Comparison of ENCODE assay signal across 22 cellular contexts in the genomic region with DNA sequence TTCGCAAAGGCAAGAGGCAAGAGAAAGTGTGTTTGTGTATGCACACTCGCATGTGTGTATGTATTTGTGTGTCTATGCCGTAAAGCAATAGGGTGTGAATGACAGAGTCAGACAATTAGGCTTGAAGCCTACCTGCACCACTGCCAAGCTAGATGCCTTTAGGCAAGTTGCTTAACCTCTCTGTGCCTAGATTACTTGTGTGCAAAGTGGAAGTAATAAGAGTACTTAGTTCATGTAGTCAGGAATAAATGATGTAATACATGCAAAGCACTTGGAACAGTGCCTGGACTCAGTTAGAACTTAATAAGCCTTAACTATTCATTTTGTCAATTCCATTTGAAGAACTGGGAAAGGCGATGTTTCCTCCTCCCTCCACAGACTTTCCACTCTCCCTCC. TPM values are rescaled to one million over a fixed set of nuclear protein-coding genes. Genes with fewer than 3 reads are reported as not detected.
DNase-seq lines count a peak whose midpoint lies in the region; ATAC-seq and TF ChIP-seq lines count a peak whose summit lies in the region.
"Had no signal": no experiment of that assay in that cellular context is flagged by ENCODE, and none has a peak within 500 bp of the region (broad histone marks: within the 10 kb centered on the region; RNA-seq: fewer than 3 reads in every experiment).

No MANE protein-coding gene starts in this region.

- no peaks in the 10 kb centered on the region for H3F3A ChIP-seq in GM23248 (ENCODE audit: insufficient read depth)

- H3K27ac ChIP-seq in A673 (ENCODE audit: low read depth, low read length, poor library complexity, severe bottlenecking) (peak overlapping the region; percentile 81), GM23248 (no peak overlapping the region)

- POLR2A ChIA-PET in A673 (lab: Charles Lee; ENCODE audit: low non-redundant PET): no interaction called here

- H3K4me1 Mint-ChIP-seq in mesothelial cell of epicardium: peaks cover 21% of the 10 kb centered on the region
- peaks cover 6% of the 10 kb centered on the region for H3K4me1 Mint-ChIP-seq in stimulated activated naive CD8-positive, alpha-beta T cell treated with anti-CD3 and anti-CD28 coated beads, Interleukin-15, amount 100 ng/mL, for 72 hours

- intact Hi-C loops in A673 (cut with micrococcal nuclease; ENCODE audit: unreplicated experiment): loop anchor here (5.0 kb wide), 1 partner anchor 287 kb away; no protein-coding TSS in a partner anchor

- H4K20me1 ChIP-seq in GM23248 (ENCODE audit: insufficient read depth): no peaks in the 10 kb centered on the region

- no peak overlapping the region for H2AFZ ChIP-seq in GM23248

- no peak overlapping the region for H3K4me2 ChIP-seq in GM23248 (ENCODE audit: unreplicated experiment)

- H3K9me3 ChIP-seq in A673 (ENCODE audit: low read depth, low read length, poor library complexity, severe bottlenecking): no peaks in the 10 kb centered on the region
- H3K9me3 ChIP-seq in GM23248 (ENCODE audit: low read depth): no peaks in the 10 kb centered on the region

- no TSS peak for BruUV-seq in A673 (replicated peaks; lab: Mats Ljungman, UMichigan)

- H3K9ac ChIP-seq in GM23248: no peak overlapping the region

- H3K27me3 ChIP-seq in A673 (replicated peaks; ENCODE audit: insufficient read depth, low read depth, low read length, poor library complexity): no peaks in the 10 kb centered on the region
- H3K27me3 ChIP-seq in GM23248 (replicated peaks; ENCODE audit: insufficient read depth): no peaks in the 10 kb centered on the region; the same call in 1 of the 2 replicates

- no peaks in the 10 kb centered on the region for H3K79me2 ChIP-seq in GM23248 (ENCODE audit: insufficient read depth)

- DNase-seq in A673 (ENCODE audit: low spot score) (peak; percentile 90), GM23248 (peak; percentile 28), choroid plexus epithelial cell (ENCODE audit: low read depth) (peak; percentile 85), mesothelial cell of epicardium (ENCODE audit: low spot score in 2 of 2, unreplicated experiment in 2 of 2) (no peak), inferior parietal cortex (ENCODE audit: extremely low spot score) (no peak), kidney tubule cell (ENCODE audit: low spot score) (no peak)
- DNase-seq in stimulated activated naive CD8-positive, alpha-beta T cell treated with anti-CD3 and anti-CD28 coated beads, Interleukin-15, amount 100 ng/mL, for 72 hours: no peak
- DNase-seq: activated CD8-positive, alpha-beta T cell treated with anti-CD3 and anti-CD28 coated beads for 36 hours; activated T-cell treated with anti-CD3 and anti-CD28 coated beads, Interleukin-2, amount 50 U/mL, for 72 hours; cerebellar nuclear complex; HCEC 1CT; Kasumi-1; NCI-H446 treated with DMSO at 0.1 percent for 48 hours; stimulated activated CD4-positive, alpha-beta T cell treated with anti-CD3 and anti-CD28 coated beads, Interleukin-15, amount 100 ng/mL, for 24 hours; stimulated activated naive CD8-positive, alpha-beta T cell treated with anti-CD3 and anti-CD28 coated beads, Interleukin-15, Interleukin-2, amounts not matched to agents 100 U/mL and 50 U/mL, for 24 hours; T-helper 2 cell had no signal

- CTCF ChIA-PET in A673 (lab: Charles Lee): interaction anchor here (0.9 kb wide), 1 partner anchor 55 kb away, joined by 3 read pairs; no protein-coding TSS in a partner anchor

- H3K4me3 ChIP-seq in A673 (ENCODE audit: low read depth, low read length, poor library complexity, severe bottlenecking) (no peak overlapping the region), GM23248 (no peak overlapping the region), choroid plexus epithelial cell (ENCODE audit: low read depth, low read length) (no peak overlapping the region)

- TF ChIP-seq CTCF in A673 (conservative IDR thresholded peaks at IDR 0.05; ENCODE audit: low read depth, low read length) (no peak), choroid plexus epithelial cell (conservative IDR thresholded peaks at IDR 0.05; ENCODE audit: low read depth, low read length) (no peak), mesothelial cell of epicardium (IDR thresholded peaks at IDR 0.05; ENCODE audit: unreplicated experiment) (no peak)

- H3K36me3 Mint-ChIP-seq in mesothelial cell of epicardium: peaks cover 13% of the 10 kb centered on the region
- H3K36me3 Mint-ChIP-seq: natural killer cell treated with Interleukin-12 subunit alpha and Interleukin-12 subunit beta and Interleukin-15 and Interleukin-18, amount 100 ng/mL, for 72 hours had no signal

- in situ Hi-C loops in GM23248 (cut with MboI): no loop called here

- 81 to 87% methylated on average over 4 of the region's 4 CpGs for WGBS in GM23248 (ENCODE audit: low coverage in 1 of 2, low lambda C conversion rate in 2 of 2, missing lambda C conversion rate in 2 of 2), 2 experiments

- H3K4me3 Mint-ChIP-seq in mesothelial cell of epicardium: no peak overlapping the region
- H3K4me3 Mint-ChIP-seq in stimulated activated naive CD8-positive, alpha-beta T cell treated with anti-CD3 and anti-CD28 coated beads, Interleukin-15, amount 100 ng/mL, for 72 hours: no peak overlapping the region
- H3K4me3 Mint-ChIP-seq: activated CD8-positive, alpha-beta T cell treated with anti-CD3 and anti-CD28 coated beads for 36 hours; activated naive CD8-positive, alpha-beta T cell; activated T-cell treated with anti-CD3 and anti-CD28 coated beads, Interleukin-2, amount 50 U/mL, for 72 hours; natural killer cell treated with Interleukin-12 subunit alpha and Interleukin-12 subunit beta and Interleukin-15 and Interleukin-18, amount 100 ng/mL, for 72 hours had no signal

- H3K27me3 Mint-ChIP-seq in mesothelial cell of epicardium (ENCODE audit: low read depth): peaks cover 12% of the 10 kb centered on the region
- no peaks in the 10 kb centered on the region for H3K27me3 Mint-ChIP-seq in stimulated activated naive CD8-positive, alpha-beta T cell treated with anti-CD3 and anti-CD28 coated beads, Interleukin-15, amount 100 ng/mL, for 72 hours
- H3K27me3 Mint-ChIP-seq: activated CD8-positive, alpha-beta T cell treated with anti-CD3 and anti-CD28 coated beads for 36 hours; activated naive CD8-positive, alpha-beta T cell had no signal

- no peak for ATAC-seq in stimulated activated naive CD8-positive, alpha-beta T cell treated with anti-CD3 and anti-CD28 coated beads, Interleukin-15, amount 100 ng/mL, for 72 hours
- ATAC-seq in HG03565 (IDR thresholded peaks at IDR 0.05; ENCODE audit: unreplicated experiment): no peak
- ATAC-seq: activated CD8-positive, alpha-beta T cell treated with anti-CD3 and anti-CD28 coated beads for 36 hours; activated T-cell treated with anti-CD3 and anti-CD28 coated beads, Interleukin-2, amount 50 U/mL, for 72 hours; natural killer cell treated with Interleukin-12 subunit alpha and Interleukin-12 subunit beta and Interleukin-15 and Interleukin-18, amount 100 ng/mL, for 72 hours; Right ventricle myocardium inferior; stimulated activated naive CD8-positive, alpha-beta T cell treated with anti-CD3 and anti-CD28 coated beads, Interleukin-15, Interleukin-2, amounts not matched to agents 100 U/mL and 50 U/mL, for 24 hours had no signal

- H3K27ac Mint-ChIP-seq in mesothelial cell of epicardium: peak overlapping the region; percentile 40
- no peak overlapping the region for H3K27ac Mint-ChIP-seq in stimulated activated naive CD8-positive, alpha-beta T cell treated with anti-CD3 and anti-CD28 coated beads, Interleukin-15, amount 100 ng/mL, for 72 hours
- H3K27ac Mint-ChIP-seq: activated CD8-positive, alpha-beta T cell treated with anti-CD3 and anti-CD28 coated beads for 36 hours; activated naive CD8-positive, alpha-beta T cell; activated T-cell treated with anti-CD3 and anti-CD28 coated beads, Interleukin-2, amount 50 U/mL, for 72 hours; natural killer cell treated with Interleukin-12 subunit alpha and Interleukin-12 subunit beta and Interleukin-15 and Interleukin-18, amount 100 ng/mL, for 72 hours; progenitor cell of endocrine pancreas had no signal

- H3K9me3 Mint-ChIP-seq in mesothelial cell of epicardium: no peaks in the 10 kb centered on the region
- no peaks in the 10 kb centered on the region for H3K9me3 Mint-ChIP-seq in stimulated activated naive CD8-positive, alpha-beta T cell treated with anti-CD3 and anti-CD28 coated beads, Interleukin-15, amount 100 ng/mL, for 72 hours
- H3K9me3 Mint-ChIP-seq: activated CD8-positive, alpha-beta T cell treated with anti-CD3 and anti-CD28 coated beads for 36 hours; activated T-cell treated with anti-CD3 and anti-CD28 coated beads, Interleukin-2, amount 50 U/mL, for 72 hours; natural killer cell treated with Interleukin-12 subunit alpha and Interleukin-12 subunit beta and Interleukin-15 and Interleukin-18, amount 100 ng/mL, for 72 hours had no signal

- H3K9me2 ChIP-seq in GM23248 (ENCODE audit: insufficient read depth): no peaks in the 10 kb centered on the region

- H3K36me3 ChIP-seq in A673 (ENCODE audit: insufficient read depth, low read length, poor library complexity, severe bottlenecking): peaks cover 6% of the 10 kb centered on the region
- H3K36me3 ChIP-seq in GM23248 (ENCODE audit: low read depth): no peaks in the 10 kb centered on the region

- peaks cover 68% of the 10 kb centered on the region for H3K4me1 ChIP-seq in A673 (ENCODE audit: insufficient read depth, low read length, poor library complexity, severe bottlenecking)
- no peaks in the 10 kb centered on the region for H3K4me1 ChIP-seq in GM23248 (ENCODE audit: insufficient read depth)

RNA-seq across cellular contexts. Expression of gene LAMB3, which starts 31.7 kb away (rescaled TPM):
- total RNA-seq in A673 (2021) (8.1 and 12.7 TPM in 2 replicates), mesothelial cell of epicardium (34.7 to 37.0 TPM (median 37.0 TPM) in 3 replicates)
- 6.8 and 8.1 TPM in 2 replicates for total RNA-seq in GM23248 (2014; rRNA removed; shearing (Covaris generic))
- polyA plus RNA-seq in GM23248 (2016; fragmentation: Nextera tagmentation; extraction: Ambion mirVana): 2.5 and 3.0 TPM in 2 replicates

RNA-seq across cellular contexts. Expression of gene CAMK1G, which starts 37.0 kb away (rescaled TPM):
- total RNA-seq in A673 (2021): 18.6 and 21.2 TPM in 2 replicates
- 0.11 TPM in 1 of 2 replicates, not detected in the other for total RNA-seq in GM23248 (2014; rRNA removed; shearing (Covaris generic))
- 0.24 TPM in 1 of 2 replicates, not detected in the other for polyA plus RNA-seq in GM23248 (2016; fragmentation: Nextera tagmentation; extraction: Ambion mirVana)
- total RNA-seq in mesothelial cell of epicardium: 3.8 to 5.2 TPM (median 4.5 TPM) in 3 replicates
- total RNA-seq: activated CD8-positive, alpha-beta T cell treated with anti-CD3 and anti-CD28 coated beads for 36 hours; lung microvascular endothelial cell; natural killer cell treated with Interleukin-12 subunit alpha and Interleukin-12 subunit beta and Interleukin-15 and Interleukin-18, amount 100 ng/mL, for 72 hours; Right ventricle myocardium inferior had no signal

RNA-seq across cellular contexts. Expression of gene G0S2, which starts 54.7 kb away (rescaled TPM):
- total RNA-seq in A673 (2021): 5.8 and 9.0 TPM in 2 replicates
- total RNA-seq in GM23248 (2014; rRNA removed; shearing (Covaris generic)): 0.65 and 0.89 TPM in 2 replicates
- 2.0 and 2.9 TPM in 2 replicates for polyA plus RNA-seq in GM23248 (2016; fragmentation: Nextera tagmentation; extraction: Ambion mirVana)
- total RNA-seq in mesothelial cell of epicardium: 3.6 to 5.6 TPM (median 4.1 TPM) in 3 replicates

Comparison
In these comparisons a context has a peak if more than half of its experiments do, and no peak if none do; other contexts are left out.
1. DNase-seq: peak in A673 (single experiment), GM23248 (single experiment) and choroid plexus epithelial cell (single experiment); none in mesothelial cell of epicardium (0 of 2), stimulated activated naive CD8-positive, alpha-beta T cell treated with anti-CD3 and anti-CD28 coated beads, Interleukin-15, amount 100 ng/mL, for 72 hours (0 of 2), inferior parietal cortex (single experiment) and kidney tubule cell (single experiment).